9 cellular contexts compared by ENCODE assay signal in genomic region chr5:9546973-9547947, GRCh38. TPM values are rescaled to one million over a fixed set of nuclear protein-coding genes. Genes with fewer than 3 reads are reported as not detected.
DNase-seq lines count a peak whose midpoint lies in the region; ATAC-seq and TF ChIP-seq lines count a peak whose summit lies in the region.
"Had no signal": no experiment of that assay in that cellular context is flagged by ENCODE, and none has a peak within 500 bp of the region (broad histone marks: within the 10 kb centered on the region; RNA-seq: fewer than 3 reads in every experiment).

No MANE protein-coding gene starts in this region.

- TF ChIP-seq CTCF in fibroblast of mammary gland (conservative IDR thresholded peaks at IDR 0.05; ENCODE audit: control insufficient read depth, insufficient read depth, low read depth, low read length): no peak

- peak; percentile 54 for DNase-seq in 8988T
- DNase-seq in NT2/D1 (ENCODE audit: low read depth, low spot score): no peak
- peak; percentile 59 for DNase-seq in fibroblast of mammary gland (ENCODE audit: low read depth)
- DNase-seq in naive thymus-derived CD4-positive, alpha-beta T cell: no peak
- no peak for DNase-seq in NCI-H510A (lab: John Stamatoyannopoulos, UW)
- no peak for DNase-seq in effector memory CD8-positive, alpha-beta T cell

- H3K4me3 Mint-ChIP-seq in naive thymus-derived CD4-positive, alpha-beta T cell: peak overlapping the region in 7 of 10 donors; percentile 58 to 86 (median 76)
- no peak overlapping the region for H3K4me3 Mint-ChIP-seq in effector memory CD8-positive, alpha-beta T cell

- H3K27ac Mint-ChIP-seq in naive thymus-derived CD4-positive, alpha-beta T cell: no peak overlapping the region
- H3K27ac Mint-ChIP-seq in effector memory CD8-positive, alpha-beta T cell: no peak overlapping the region
- H3K27ac Mint-ChIP-seq: naive thymus-derived CD8-positive, alpha-beta T cell had no signal

- peaks cover 31% of the 10 kb centered on the region for H3K36me3 ChIP-seq in NT2/D1 (ENCODE audit: insufficient read depth, insufficient read length, low read length)
- H3K36me3 ChIP-seq in naive thymus-derived CD4-positive, alpha-beta T cell (ENCODE audit: control insufficient read depth in 2 of 3, insufficient read depth in 3 of 3, low read length in 3 of 3): no peaks in the 10 kb centered on the region

- ATAC-seq in naive thymus-derived CD4-positive, alpha-beta T cell: no peak
- ATAC-seq in GM21717 (IDR thresholded peaks at IDR 0.05; ENCODE audit: unreplicated experiment) (no peak), GM19023 (IDR thresholded peaks at IDR 0.05; ENCODE audit: unreplicated experiment) (no peak)
- ATAC-seq in effector memory CD8-positive, alpha-beta T cell (replicated peaks): no peak
- ATAC-seq: naive thymus-derived CD8-positive, alpha-beta T cell had no signal

- H3K4me1 Mint-ChIP-seq in naive thymus-derived CD4-positive, alpha-beta T cell: peaks cover 0 to 16% (median 11%) of the 10 kb centered on the region in 7 donors
- H3K4me1 Mint-ChIP-seq in effector memory CD8-positive, alpha-beta T cell (ENCODE audit: low read depth in 2 of 2): peaks cover 4% of the 10 kb centered on the region in 2 donors

- peaks cover 0 to 4% (median 0%) of the 10 kb centered on the region in 5 donors for H3K36me3 Mint-ChIP-seq in naive thymus-derived CD4-positive, alpha-beta T cell
- peaks cover 4% of the 10 kb centered on the region for H3K36me3 Mint-ChIP-seq in effector memory CD8-positive, alpha-beta T cell (ENCODE audit: insufficient read depth)

- CTCF ChIA-PET in naive thymus-derived CD4-positive, alpha-beta T cell (lab: Charles Lee): no interaction called here

- H3K27ac ChIP-seq in naive thymus-derived CD4-positive, alpha-beta T cell (ENCODE audit: low read depth, low read length): no peak overlapping the region

- POLR2A ChIA-PET in naive thymus-derived CD4-positive, alpha-beta T cell (lab: Charles Lee): no interaction called here

- H3K27me3 ChIP-seq in NT2/D1 (ENCODE audit: insufficient read depth, insufficient read length): peaks cover 6% of the 10 kb centered on the region
- H3K27me3 ChIP-seq in naive thymus-derived CD4-positive, alpha-beta T cell (ENCODE audit: control insufficient read depth in 2 of 2, insufficient read depth in 2 of 2, low read length in 2 of 2): no peaks in the 10 kb centered on the region

- intact Hi-C loops in naive thymus-derived CD4-positive, alpha-beta T cell (cut with micrococcal nuclease): loop anchor here in 1 of 2 donors (10.0 kb wide), 1 partner anchor 1018 kb away; the partner anchor contains the start of gene ANKRD33B

- H3K27me3 Mint-ChIP-seq in naive thymus-derived CD4-positive, alpha-beta T cell: peaks cover 22 to 34% (median 28%) of the 10 kb centered on the region in 5 donors
- H3K27me3 Mint-ChIP-seq in effector memory CD8-positive, alpha-beta T cell: peaks cover 14 to 24% of the 10 kb centered on the region in 2 donors

- no peaks in the 10 kb centered on the region for H3K4me1 ChIP-seq in NT2/D1 (ENCODE audit: insufficient read depth, insufficient read length)
- H3K4me1 ChIP-seq in naive thymus-derived CD4-positive, alpha-beta T cell (ENCODE audit: control insufficient read depth in 2 of 2, insufficient read depth in 2 of 2, low read length in 2 of 2): no peaks in the 10 kb centered on the region

- H3K4me3 ChIP-seq in NT2/D1 (ENCODE audit: insufficient read length, low read depth) (peak overlapping the region; percentile 65), fibroblast of mammary gland (ENCODE audit: control insufficient read depth, low read depth, low read length) (peak overlapping the region; percentile 89)
- no peak overlapping the region for H3K4me3 ChIP-seq in naive thymus-derived CD4-positive, alpha-beta T cell (ENCODE audit: low read length)

- peak overlapping the region; percentile 62 for H3K9ac ChIP-seq in NT2/D1 (ENCODE audit: insufficient read length, low read depth)

- no peaks in the 10 kb centered on the region for H3K9me3 ChIP-seq in NT2/D1 (ENCODE audit: insufficient read depth, low read length)
- H3K9me3 ChIP-seq in naive thymus-derived CD4-positive, alpha-beta T cell (ENCODE audit: control insufficient read depth in 2 of 3, low read length in 3 of 3): no peaks in the 10 kb centered on the region

- H3K9me3 Mint-ChIP-seq in naive thymus-derived CD4-positive, alpha-beta T cell: peaks cover 0 to 6% (median 0%) of the 10 kb centered on the region in 11 donors
- H3K9me3 Mint-ChIP-seq in effector memory CD8-positive, alpha-beta T cell: peaks cover 0 to 3% of the 10 kb centered on the region in 2 donors

RNA-seq across cellular contexts. Expression of gene SEMA5A, which starts 1.4 kb away (rescaled TPM):
- under 1 TPM; 0.40 to 0.98 (median 0.51) TPM for total RNA-seq in naive thymus-derived CD4-positive, alpha-beta T cell
- polyA plus RNA-seq in naive thymus-derived CD4-positive, alpha-beta T cell: under 1 TPM in 1 of 2 donors, not detected in 1; 0.25 TPM
- total RNA-seq: naive thymus-derived CD8-positive, alpha-beta T cell had no signal
- polyA plus RNA-seq: naive thymus-derived CD8-positive, alpha-beta T cell had no signal

Comparison
In these comparisons a context has a peak if more than half of its experiments do, and no peak if none do; other contexts are left out.
1. DNase-seq: peak in 8988T (single experiment) and fibroblast of mammary gland (single experiment); none in NT2/D1 (single experiment), naive thymus-derived CD4-positive, alpha-beta T cell (0 of 9), NCI-H510A (single experiment) and effector memory CD8-positive, alpha-beta T cell (0 of 3).
2. H3K4me3 Mint-ChIP-seq: peak in naive thymus-derived CD4-positive, alpha-beta T cell (7 of 10); none in effector memory CD8-positive, alpha-beta T cell (0 of 2).